8 cellular contexts compared by ENCODE assay signal in the genomic region with DNA sequence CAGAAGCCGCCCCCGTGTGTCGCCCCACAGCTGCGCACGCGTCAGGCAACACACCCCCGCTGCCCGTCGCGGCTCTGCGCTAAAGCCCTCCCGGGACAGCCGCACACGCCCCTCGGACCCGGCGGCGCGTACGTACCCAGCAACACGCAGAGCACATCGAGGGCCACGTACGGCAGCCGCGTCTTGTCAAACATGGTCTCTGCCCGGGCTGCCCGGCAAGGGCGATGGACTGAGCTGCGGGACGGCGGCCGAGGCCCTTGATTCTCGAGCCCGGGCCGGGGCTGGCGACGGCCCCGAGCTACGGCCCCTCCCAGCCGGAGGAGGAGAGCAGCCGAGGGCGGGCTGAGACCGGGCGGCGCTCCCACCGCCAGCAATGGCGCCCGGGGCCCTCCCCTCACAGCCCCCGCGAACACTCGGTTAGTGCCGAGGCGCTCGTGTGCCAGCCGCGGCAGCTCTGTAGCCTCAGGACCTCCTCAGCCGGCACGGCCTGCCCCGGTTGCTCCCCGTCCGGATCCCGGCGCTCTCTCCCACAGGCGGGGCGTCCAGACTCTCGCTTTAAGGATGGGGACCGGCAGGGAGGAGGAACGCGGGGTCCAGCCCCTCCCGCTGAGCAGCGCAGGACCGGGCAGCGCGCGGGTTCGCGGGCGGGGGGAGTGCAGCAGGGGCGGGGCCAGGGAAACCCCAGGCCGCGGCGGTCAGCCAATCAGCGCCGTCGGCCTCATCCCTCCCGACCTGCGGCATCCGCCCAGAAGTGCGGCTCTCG. TPM values are rescaled to one million over a fixed set of nuclear protein-coding genes. Genes with fewer than 3 reads are reported as not detected.
DNase-seq lines count a peak whose midpoint lies in the region; ATAC-seq and TF ChIP-seq lines count a peak whose summit lies in the region.

A gene (minus strand): TSS at position 529 of the 763 bp plus-strand sequence. CDS start 335 bp downstream, at position 194.

- in situ Hi-C loops in GM18951 (cut with MboI; ENCODE audit: low sequenced_read_pairs, unreplicated experiment) = no loop called here

- ATAC-seq in HG03175 (IDR thresholded peaks at IDR 0.05; ENCODE audit: unreplicated experiment) (peak; percentile 83), left lobe of liver (peak; percentile 90)

- DNase-seq in AG20443 (ENCODE audit: low spot score) (peak; percentile 98), NCI-H510A (lab: John Stamatoyannopoulos, UW) (peak; percentile 72), cortex of kidney (lab: John Stamatoyannopoulos, UW) (peak; percentile 55), left lobe of liver (ENCODE audit: low spot score) (peak; percentile 95)
- DNase-seq in activated CD4-positive, alpha-beta T cell treated with anti-CD3 and anti-CD28 coated beads, Interleukin-2, amount 50 U/mL, for 1 hour = peak; percentile 75
- peak; percentile 76 for DNase-seq in stimulated activated CD4-positive, alpha-beta T cell treated with anti-CD3 and anti-CD28 coated beads, Interleukin-2, amount 100 ng/mL, for 4 hours (ENCODE audit: low read depth)

- TF ChIP-seq POLR2A in GM18951 (IDR thresholded peaks at IDR 0.05; ENCODE audit: extremely low read depth, insufficient read depth, insufficient read length) = peak; percentile 64

RNA-seq across cellular contexts. Expression of the gene that starts here (rescaled TPM):
- 24.5 TPM for total RNA-seq in left lobe of liver

Comparison
In these comparisons a context has a peak if more than half of its experiments do, and no peak if none do; other contexts are left out.
1. Peak in every context shown above with its lines: DNase-seq and ATAC-seq.